9 cellular contexts compared by ENCODE assay signal in the genomic region with DNA sequence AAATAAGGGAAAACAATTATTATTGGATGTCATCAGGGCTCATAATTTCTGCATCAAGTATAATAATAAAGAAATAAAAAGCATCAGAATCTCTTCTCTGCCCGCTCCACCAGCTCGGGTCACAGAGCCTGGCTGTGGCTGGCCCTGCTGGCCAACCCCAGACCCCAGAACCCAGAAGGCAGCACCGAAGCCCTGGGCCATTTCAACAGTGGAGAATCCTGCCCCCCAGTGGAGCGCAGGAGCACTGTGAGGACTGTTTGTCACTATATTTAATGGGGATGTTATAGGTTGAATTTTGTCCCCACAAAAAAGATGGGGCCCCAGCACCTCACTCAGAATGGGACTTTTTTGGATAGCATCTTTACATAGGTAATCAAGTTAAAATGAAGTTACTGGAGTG. TPM values are rescaled to one million over a fixed set of nuclear protein-coding genes. Genes with fewer than 3 reads are reported as not detected.
DNase-seq lines count a peak whose midpoint lies in the region; ATAC-seq and TF ChIP-seq lines count a peak whose summit lies in the region.
"Had no signal": no experiment of that assay in that cellular context is flagged by ENCODE, and none has a peak within 500 bp of the region (broad histone marks: within the 10 kb centered on the region; RNA-seq: fewer than 3 reads in every experiment).

No MANE protein-coding gene starts in this region.

- intact Hi-C loops in psoas muscle (cut with DNase I) (no loop called here), sigmoid colon (cut with DNase I) (no loop called here)

- no peaks in the 10 kb centered on the region for H3F3A ChIP-seq in SK-N-SH (replicated peaks; ENCODE audit: insufficient read depth)

- H3K79me2 ChIP-seq in SK-N-SH (ENCODE audit: insufficient read depth) = no peaks in the 10 kb centered on the region

- POLR2A ChIA-PET in SK-N-SH (lab: Yijun Ruan, JAX) = no interaction called here

- H3K9ac ChIP-seq in SK-N-SH = no peak overlapping the region

- no peak overlapping the region for H2AFZ ChIP-seq in SK-N-SH (ENCODE audit: low read depth)

- 0 out of 2 replicates have a peak, but pooled peaks have one; percentile 18 for TF ChIP-seq RAD21 in SK-N-SH (IDR thresholded peaks at IDR 0.05; ENCODE audit: low read length)

- WGBS in SK-N-SH (ENCODE audit: low lambda C conversion rate) = 80% methylated on average over 2 of the region's 4 CpGs
- whole genome bisulfite sequencing in psoas muscle, 3 donors = 66 to 70% (median 70%) methylated on average over 4 of the region's 4 CpGs
- WGBS in sigmoid colon, 2 donors = 83 to 85% methylated on average over 4 of the region's 4 CpGs

- no peak for ATAC-seq in psoas muscle
- ATAC-seq in HG02870 (IDR thresholded peaks at IDR 0.05; ENCODE audit: unreplicated experiment) = no peak
- ATAC-seq in HG03565 (IDR thresholded peaks at IDR 0.05; ENCODE audit: unreplicated experiment) = no peak

- H3K4me1 ChIP-seq in SK-N-SH (ENCODE audit: control insufficient read depth in 1 of 2, insufficient read depth in 2 of 2, low read depth in 1 of 2, low read length in 1 of 2) (no peaks in the 10 kb centered on the region), psoas muscle (no peaks in the 10 kb centered on the region), sigmoid colon (no peaks in the 10 kb centered on the region)

- H4K20me1 ChIP-seq in SK-N-SH (ENCODE audit: insufficient read depth) = no peaks in the 10 kb centered on the region

- H3K9me2 ChIP-seq in SK-N-SH = no peaks in the 10 kb centered on the region

- TF ChIP-seq CTCF in GM13977 (IDR thresholded peaks at IDR 0.05; ENCODE audit: extremely low read depth, insufficient read depth, missing control alignments) = peak; percentile 44
- TF ChIP-seq CTCF in SK-N-SH (IDR thresholded peaks at IDR 0.05) = peak; percentile 56
- TF ChIP-seq CTCF in fibroblast of mammary gland (conservative IDR thresholded peaks at IDR 0.05; ENCODE audit: control insufficient read depth, insufficient read depth, low read depth, low read length) = peak; percentile 37
- TF ChIP-seq CTCF in psoas muscle (IDR thresholded peaks at IDR 0.05) = peak; percentile 9
- peak in 1 of 4 experiments; percentile 10 for TF ChIP-seq CTCF in sigmoid colon (IDR thresholded peaks at IDR 0.05)

- H3K36me3 ChIP-seq in SK-N-SH (replicated peaks in 1 of 2; ENCODE audit: control insufficient read depth in 1 of 2, insufficient read depth in 2 of 2, low read length in 1 of 2) = peaks cover 26 to 40% of the 10 kb centered on the region in 2 experiments
- H3K36me3 ChIP-seq in psoas muscle (ENCODE audit: insufficient read depth in 1 of 2, low read depth in 1 of 2) = peaks cover 2 to 42% of the 10 kb centered on the region in 2 donors
- peaks cover 0 to 36% (median 3%) of the 10 kb centered on the region in 4 donors for H3K36me3 ChIP-seq in sigmoid colon

- DNase-seq in GM13977 (ENCODE audit: low spot score) (no peak), SK-N-SH (peak; percentile 61), fibroblast of mammary gland (ENCODE audit: low read depth) (no peak), psoas muscle (no peak), NCI-H2196 treated with DMSO at 0.1 percent for 48 hours (lab: John Stamatoyannopoulos, UW; ENCODE audit: unreplicated experiment) (no peak), sigmoid colon (no peak)
- DNase-seq: NCI-H1417 treated with DMSO at 0.1 percent for 48 hours had no signal

- TF ChIP-seq EP300 in SK-N-SH (IDR thresholded peaks at IDR 0.05; ENCODE audit: borderline replicate concordance in 1 of 2, low read depth in 1 of 2, low read length in 1 of 2) = no peak
- TF ChIP-seq EP300 in sigmoid colon (IDR thresholded peaks at IDR 0.05) = no peak

- in situ Hi-C loops in GM13977 (cut with MboI; ENCODE audit: low pct_unique_long_range_greater_than_20kb, low sequenced_read_pairs, unreplicated experiment) = no loop called here

- H3K9me3 ChIP-seq in SK-N-SH (no peaks in the 10 kb centered on the region), psoas muscle (no peaks in the 10 kb centered on the region), sigmoid colon (no peaks in the 10 kb centered on the region)

- H3K27me3 ChIP-seq in SK-N-SH (ENCODE audit: insufficient read depth) = no peaks in the 10 kb centered on the region
- H3K27me3 ChIP-seq in psoas muscle (ENCODE audit: insufficient read depth in 3 of 3, low read length in 2 of 3) = no peaks in the 10 kb centered on the region
- H3K27me3 ChIP-seq in sigmoid colon = no peaks in the 10 kb centered on the region

- no peak overlapping the region for H3K4me2 ChIP-seq in SK-N-SH

- TF ChIP-seq POLR2A in sigmoid colon (IDR thresholded peaks at IDR 0.05) = no peak

- H3K4me3 ChIP-seq in SK-N-SH (ENCODE audit: low read depth in 2 of 2, low read length in 1 of 2) = no peak overlapping the region
- H3K4me3 ChIP-seq in fibroblast of mammary gland (ENCODE audit: control insufficient read depth, low read depth, low read length) = no peak overlapping the region
- H3K4me3 ChIP-seq in psoas muscle = no peak overlapping the region
- no peak overlapping the region for H3K4me3 ChIP-seq in sigmoid colon

- peak overlapping the region in 1 of 2 experiments; percentile 37; a peak in 1 of 4 replicates for H3K27ac ChIP-seq in SK-N-SH (ENCODE audit: low read depth in 2 of 2, low read length in 1 of 2)
- H3K27ac ChIP-seq in psoas muscle = peak overlapping the region; percentile 30
- H3K27ac ChIP-seq in sigmoid colon = peak overlapping the region in 1 of 4 donors; percentile 40

- CTCF ChIA-PET in SK-N-SH (lab: Yijun Ruan, JAX) = interaction anchor here (1.0 to 4.5 kb wide), 7 partner anchors 9 to 111 kb away, joined by 3 to 34 read pairs (median 3); no protein-coding TSS in a partner anchor

TF ChIP-seq in SK-N-SH, 30 proteins besides CTCF, POLR2A, EP300 and RAD21:
- TF ChIP-seq SMC3 (IDR thresholded peaks at IDR 0.05; ENCODE audit: low read depth, low read length) = peak; percentile 14; the same call in 1 of the 2 replicates
- TF ChIP-seq JUND (IDR thresholded peaks at IDR 0.05) = no peak

RNA-seq across cellular contexts. Expression of a gene that starts 27.3 kb away (rescaled TPM):
- 5.5 and 8.0 TPM in 2 replicates for polyA plus RNA-seq in SK-N-SH (2012; rRNA removed)
- polyA plus RNA-seq in SK-N-SH (2012; cell fraction: cytosol; rRNA removed) = 4.6 and 4.7 TPM in 2 replicates
- 19.0 and 27.0 TPM in 2 replicates for polyA plus RNA-seq in SK-N-SH (2012; cell fraction: nucleus; rRNA removed)
- 1 to 10 TPM; 4.4 to 5.7 (median 5.0) TPM for total RNA-seq in psoas muscle
- 1 to 10 TPM; 1.7 to 4.2 (median 2.3) TPM for polyA plus RNA-seq in psoas muscle
- total RNA-seq in sigmoid colon = 10 to 100 TPM; 14.3 to 17.1 (median 15.6) TPM
- 10 to 100 TPM in 2 of 3 donors, 1 to 10 TPM in 1; 6.0 to 13.4 (median 11.1) TPM for polyA plus RNA-seq in sigmoid colon

RNA-seq across cellular contexts. Expression of a gene that starts 33.5 kb away (rescaled TPM):
- polyA plus RNA-seq in SK-N-SH (2012; rRNA removed) = not detected in 2 replicates
- 0.01 TPM in 1 of 2 replicates, not detected in the other for polyA plus RNA-seq in SK-N-SH (2012; cell fraction: cytosol; rRNA removed)
- polyA plus RNA-seq in SK-N-SH (2012; cell fraction: nucleus; rRNA removed) = 0.07 TPM in 1 of 2 replicates, not detected in the other
- total RNA-seq in psoas muscle = not detected
- polyA plus RNA-seq in psoas muscle = not detected
- total RNA-seq in sigmoid colon = not detected
- under 1 TPM in 1 of 3 donors, not detected in 2; 0.20 TPM for polyA plus RNA-seq in sigmoid colon
